ENCODE assay signal across 2 cellular contexts in the genomic region with DNA sequence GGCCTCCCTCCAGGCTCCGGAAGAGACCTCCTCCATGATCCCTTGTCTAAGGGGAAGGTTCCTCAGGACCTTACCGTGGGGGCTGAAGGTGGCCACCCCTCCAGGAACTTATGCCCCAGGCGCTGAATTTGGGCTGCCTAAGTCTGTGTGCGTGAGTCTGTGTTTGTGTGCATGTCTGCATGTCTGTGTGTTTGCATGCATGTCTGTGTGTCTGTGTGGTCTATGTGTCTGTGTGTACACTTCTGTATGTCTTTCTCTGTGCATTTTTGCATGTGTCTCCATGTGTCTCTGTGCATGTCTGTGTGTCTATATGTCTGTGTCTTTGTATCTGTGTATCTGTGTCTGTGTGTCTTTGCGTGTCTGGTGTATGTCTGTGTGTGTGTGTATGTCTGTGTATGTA.
TF ChIP-seq lines count a peak whose summit lies in the region.

No MANE protein-coding gene starts in this region.

TF ChIP-seq in H1, 55 proteins besides CTCF, POLR2A, EP300 and RAD21:
- TF ChIP-seq, protein P1, sequence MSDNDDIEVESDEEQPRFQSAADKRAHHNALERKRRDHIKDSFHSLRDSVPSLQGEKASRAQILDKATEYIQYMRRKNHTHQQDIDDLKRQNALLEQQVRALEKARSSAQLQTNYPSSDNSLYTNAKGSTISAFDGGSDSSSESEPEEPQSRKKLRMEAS (IDR thresholded peaks at IDR 0.05): no peak

TF ChIP-seq in GM12891, 5 proteins besides CTCF, POLR2A, EP300 and RAD21:
- TF ChIP-seq SPI1 (IDR thresholded peaks at IDR 0.05; ENCODE audit: low read depth, low read length) (no peak), PAX5 (IDR thresholded peaks at IDR 0.05; ENCODE audit: insufficient read depth, low read length, severe bottlenecking) (no peak), POLR2AphosphoS5 (IDR thresholded peaks at IDR 0.05; ENCODE audit: low read depth, low read length) (no peak), POU2F2 (IDR thresholded peaks at IDR 0.05; ENCODE audit: low read depth, low read length) (no peak), TAF1 (IDR thresholded peaks at IDR 0.05; ENCODE audit: low read depth, low read length) (no peak)
